32 cellular contexts compared by ENCODE assay signal in the genomic region with DNA sequence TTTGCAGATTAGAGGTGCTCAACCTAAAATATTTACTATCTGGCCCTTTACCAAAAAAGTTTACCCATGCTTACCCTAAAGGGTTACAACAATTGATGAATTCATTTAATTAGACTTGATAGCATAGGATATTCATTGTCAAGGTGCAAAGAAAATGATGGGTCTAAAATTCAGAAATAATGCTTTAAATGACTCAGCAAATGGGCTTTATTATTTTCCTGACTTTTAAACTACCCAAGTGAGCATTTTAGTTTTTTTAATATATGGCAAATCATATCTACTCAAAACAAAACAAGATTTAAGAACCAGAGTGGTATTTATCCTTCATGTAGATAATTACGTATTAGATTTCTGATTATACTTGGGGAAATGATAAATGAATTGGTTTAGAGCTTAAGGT.
"Had no signal": no experiment of that assay in that cellular context is flagged by ENCODE, and none has a peak within 500 bp of the region (broad histone marks: within the 10 kb centered on the region; RNA-seq: fewer than 3 reads in every experiment).

No MANE protein-coding gene starts in this region.

- H3K27ac ChIP-seq: adrenal gland, ascending aorta, body of pancreas, brain microvascular endothelial cell, breast epithelium, cardiac muscle cell had no signal

- FAIRE-seq: astrocyte, bronchial epithelial cell had no signal

- H3K27me3 ChIP-seq: adrenal gland, ascending aorta, body of pancreas, brain microvascular endothelial cell, breast epithelium, cardiac muscle cell had no signal

- ATAC-seq: activated naive CD4-positive, alpha-beta T cell treated with anti-CD3 and anti-CD28 coated beads, Interleukin-2, amount 50 U/mL, for 72 hours; activated naive CD8-positive, alpha-beta T cell treated with anti-CD3 and anti-CD28 coated beads, Interleukin-2, amount 50 U/mL, for 24 hours; activated T-cell treated with anti-CD3 and anti-CD28 coated beads, Interleukin-2, amount 50 U/mL, for 4 hours; activated T-cell treated with anti-CD3 and anti-CD28 coated beads, Interleukin-2, amount 50 U/mL, for 72 hours; activated T-helper 17 cell treated with anti-CD3 and anti-CD28 coated beads, Interleukin-2, amount 50 U/mL, for 72 hours; body of pancreas had no signal

- H3K9me3 ChIP-seq: adrenal gland, ascending aorta, body of pancreas, breast epithelium had no signal

- DNase-seq: activated effector memory CD4-positive, alpha-beta T cell treated with anti-CD3 and anti-CD28 coated beads, Interleukin-2, amount 50 U/mL, for 16 hours; activated effector memory CD4-positive, alpha-beta T cell treated with Interleukin-2 at 50 U/mL for 16 hours; activated gamma-delta T cell; activated gamma-delta T cell treated with Interleukin-2 at 50 U/mL for 16 hours; activated naive CD4-positive, alpha-beta T cell; activated naive CD4-positive, alpha-beta T cell treated with anti-CD3 and anti-CD28 coated beads for 36 hours; activated naive CD4-positive, alpha-beta T cell treated with anti-CD3 and anti-CD28 coated beads, Interleukin-2, amount 10 ng/mL, durations not matched to agents 7 days and 5 days; activated naive CD4-positive, alpha-beta T cell treated with anti-CD3 and anti-CD28 coated beads, Interleukin-2, amount 50 U/mL, for 16 hours; activated naive CD4-positive, alpha-beta T cell treated with Interleukin-2 at 50 U/mL for 16 hours; activated naive CD8-positive, alpha-beta T cell treated with anti-CD3 and anti-CD28 coated beads for 36 hours; activated naive CD8-positive, alpha-beta T cell treated with anti-CD3 and anti-CD28 coated beads, Interleukin-2, amount 10 ng/mL, durations not matched to agents 7 days and 5 days; activated naive CD8-positive, alpha-beta T cell treated with anti-CD3 and anti-CD28 coated beads, Interleukin-2, amount 50 U/mL, for 24 hours; activated T-cell treated with anti-CD3 and anti-CD28 coated beads, Interleukin-2, amount 50 U/mL, for 4 hours; activated T-cell treated with anti-CD3 and anti-CD28 coated beads, Interleukin-2, amount 50 U/mL, for 48 hours; activated T-cell treated with anti-CD3 and anti-CD28 coated beads, Interleukin-2, amount 50 U/mL, for 72 hours; adrenal gland; amniotic stem cell; amygdala; anterior cingulate cortex; aorta; body of pancreas; brain microvascular endothelial cell; caudate nucleus; central memory CD4-positive, alpha-beta T cell; cerebellar nuclear complex had no signal

- H3K4me1 ChIP-seq: adrenal gland, body of pancreas, breast epithelium had no signal

- H3K4me3 ChIP-seq: adrenal gland, ascending aorta, body of pancreas, breast epithelium, cardiac muscle cell had no signal

- H3K36me3 ChIP-seq: adrenal gland, ascending aorta, brain microvascular endothelial cell, breast epithelium, cardiac muscle cell had no signal
